ENCODE assay signal across 24 cellular contexts in genomic region chr14:58923751-58924405, GRCh38.
"Had no signal": no experiment of that assay in that cellular context is flagged by ENCODE, and none has a peak within 500 bp of the region (broad histone marks: within the 10 kb centered on the region; RNA-seq: fewer than 3 reads in every experiment).

No MANE protein-coding gene starts in this region.

- H3K4me3 ChIP-seq: left ventricle myocardium inferior, pancreas, stomach, suprapubic skin, tibial nerve had no signal

- DNase-seq: activated B cell treated with CpG ODN at 0.5 μM for 24 hours; activated CD4-positive, alpha-beta T cell treated with anti-CD3 and anti-CD28 coated beads for 36 hours; activated CD4-positive, alpha-beta T cell treated with anti-CD3 and anti-CD28 coated beads, Interleukin-2, amount 50 U/mL, for 4 hours; activated effector memory CD4-positive, alpha-beta T cell treated with Interleukin-2 at 50 U/mL for 16 hours; activated naive CD4-positive, alpha-beta T cell treated with anti-CD3 and anti-CD28 coated beads for 36 hours; activated naive CD8-positive, alpha-beta T cell treated with anti-CD3 and anti-CD28 coated beads, Interleukin-2, amount 10 ng/mL, durations not matched to agents 7 days and 5 days; activated T-cell treated with anti-CD3 and anti-CD28 coated beads, Interleukin-2, amount 50 U/mL, for 72 hours; amniotic stem cell; cortex of kidney; immature natural killer cell; left ventricle myocardium inferior; midbrain; natural killer cell; right cardiac atrium; stimulated activated CD4-positive, alpha-beta T cell treated with anti-CD3 and anti-CD28 coated beads, Interleukin-2, amount 100 ng/mL, for 24 hours; stomach; T-helper 9 cell had no signal

- H3K36me3 ChIP-seq: left ventricle myocardium inferior, neutrophil, pancreas, stomach, suprapubic skin, tibial nerve had no signal

- H3K36me3 Mint-ChIP-seq: activated naive CD8-positive, alpha-beta T cell treated with anti-CD3 and anti-CD28 coated beads, Interleukin-2, amount 10 ng/mL, durations not matched to agents 7 days and 5 days; immature natural killer cell; natural killer cell; stimulated activated memory B cell treated with anti-CD40 and anti-IgM and Interleukin-4, amounts not matched to agents 10 μg/mL and 1 μg/mL and 100 μg/mL, for 72 hours had no signal

- ATAC-seq: activated CD4-positive, alpha-beta T cell treated with anti-CD3 and anti-CD28 coated beads for 36 hours; activated T-cell treated with anti-CD3 and anti-CD28 coated beads, Interleukin-2, amount 50 U/mL, for 72 hours; natural killer cell; pancreas; right cardiac atrium had no signal

- H3K4me3 Mint-ChIP-seq: activated B cell treated with CpG ODN at 0.5 μM for 24 hours; activated CD4-positive, alpha-beta T cell treated with anti-CD3 and anti-CD28 coated beads for 36 hours; activated naive CD4-positive, alpha-beta T cell treated with anti-CD3 and anti-CD28 coated beads for 36 hours; activated naive CD8-positive, alpha-beta T cell treated with anti-CD3 and anti-CD28 coated beads, Interleukin-2, amount 10 ng/mL, durations not matched to agents 7 days and 5 days; activated T-cell treated with anti-CD3 and anti-CD28 coated beads, Interleukin-2, amount 50 U/mL, for 72 hours; immature natural killer cell; natural killer cell; stimulated activated memory B cell treated with anti-CD40 and anti-IgM and Interleukin-4, amounts not matched to agents 10 μg/mL and 1 μg/mL and 100 μg/mL, for 72 hours had no signal

- H3K4me1 ChIP-seq: left ventricle myocardium inferior, pancreas, stomach, suprapubic skin, tibial nerve had no signal

- H3K27me3 ChIP-seq: neutrophil, stomach, suprapubic skin, tibial nerve had no signal

- H3K27ac Mint-ChIP-seq: activated B cell treated with CpG ODN at 0.5 μM for 24 hours; activated CD4-positive, alpha-beta T cell treated with anti-CD3 and anti-CD28 coated beads for 36 hours; activated naive CD4-positive, alpha-beta T cell treated with anti-CD3 and anti-CD28 coated beads for 36 hours; activated naive CD8-positive, alpha-beta T cell treated with anti-CD3 and anti-CD28 coated beads, Interleukin-2, amount 10 ng/mL, durations not matched to agents 7 days and 5 days; activated T-cell treated with anti-CD3 and anti-CD28 coated beads, Interleukin-2, amount 50 U/mL, for 72 hours; immature natural killer cell; natural killer cell; stimulated activated memory B cell treated with anti-CD40 and anti-IgM and Interleukin-4, amounts not matched to agents 10 μg/mL and 1 μg/mL and 100 μg/mL, for 72 hours had no signal

- H3K9me3 Mint-ChIP-seq: activated B cell treated with CpG ODN at 0.5 μM for 24 hours; activated naive CD4-positive, alpha-beta T cell treated with anti-CD3 and anti-CD28 coated beads for 36 hours; activated naive CD8-positive, alpha-beta T cell treated with anti-CD3 and anti-CD28 coated beads, Interleukin-2, amount 10 ng/mL, durations not matched to agents 7 days and 5 days had no signal

- H3K9me3 ChIP-seq: neutrophil, pancreas, stomach, suprapubic skin had no signal

- FAIRE-seq: bronchial epithelial cell, endometrium, pancreas had no signal

- H3K4me1 Mint-ChIP-seq: activated B cell treated with CpG ODN at 0.5 μM for 24 hours; activated CD4-positive, alpha-beta T cell treated with anti-CD3 and anti-CD28 coated beads for 36 hours; activated naive CD8-positive, alpha-beta T cell treated with anti-CD3 and anti-CD28 coated beads, Interleukin-2, amount 10 ng/mL, durations not matched to agents 7 days and 5 days; immature natural killer cell; natural killer cell; stimulated activated memory B cell treated with anti-CD40 and anti-IgM and Interleukin-4, amounts not matched to agents 10 μg/mL and 1 μg/mL and 100 μg/mL, for 72 hours had no signal

- H3K27ac ChIP-seq: left ventricle myocardium inferior, neutrophil, pancreas, stomach, suprapubic skin, tibial nerve had no signal

- H3K27me3 Mint-ChIP-seq: stimulated activated memory B cell treated with anti-CD40 and anti-IgM and Interleukin-4, amounts not matched to agents 10 μg/mL and 1 μg/mL and 100 μg/mL, for 72 hours had no signal
